Comparison of ENCODE assay signal across 29 cellular contexts in genomic region chr7:37585064-37585463, GRCh38.
"Had no signal": no experiment of that assay in that cellular context is flagged by ENCODE, and none has a peak within 500 bp of the region (broad histone marks: within the 10 kb centered on the region; RNA-seq: fewer than 3 reads in every experiment).

No MANE protein-coding gene starts in this region.

- H3K4me1 Mint-ChIP-seq: activated CD4-positive, alpha-beta T cell treated with anti-CD3 and anti-CD28 coated beads, Interleukin-2, amount 10 ng/mL, durations not matched to agents 24 days and 14 days; activated naive CD4-positive, alpha-beta T cell treated with anti-CD3 and anti-CD28 coated beads, Interleukin-2, amount 10 ng/mL, durations not matched to agents 7 days and 5 days; activated naive CD8-positive, alpha-beta T cell treated with anti-CD3 and anti-CD28 coated beads, Interleukin-2, amount 10 ng/mL, durations not matched to agents 7 days and 5 days; naive thymus-derived CD8-positive, alpha-beta T cell; stimulated activated naive B cell treated with anti-CD40 and anti-IgM and Interleukin-4, amounts not matched to agents 10 μg/mL and 1 μg/mL and 100 μg/mL, for 72 hours; T-helper 17 cell had no signal

- H3K36me3 ChIP-seq: ascending aorta, cardiac muscle cell, gastrocnemius medialis, suprapubic skin, tibial nerve had no signal

- H3K9me3 Mint-ChIP-seq: activated CD4-positive, alpha-beta memory T cell treated with anti-CD3 and anti-CD28 coated beads for 36 hours; activated CD4-positive, alpha-beta T cell treated with anti-CD3 and anti-CD28 coated beads, Interleukin-2, amount 10 ng/mL, durations not matched to agents 24 days and 14 days; activated naive CD4-positive, alpha-beta T cell treated with anti-CD3 and anti-CD28 coated beads, Interleukin-2, amount 10 ng/mL, durations not matched to agents 7 days and 5 days; activated naive CD8-positive, alpha-beta T cell treated with anti-CD3 and anti-CD28 coated beads, Interleukin-2, amount 10 ng/mL, durations not matched to agents 7 days and 5 days; activated T-helper 1 cell treated with anti-CD3 and anti-CD28 coated beads, Interleukin-12 subunit alpha, Interleukin-12 subunit beta, Interleukin-2, Interleukin-4 antibody, amounts not matched to agents 30 ng/mL and 10 ng/mL and 1 ng/mL, durations not matched to agents 14 hours and 24 hours and 36 hours; stimulated activated naive B cell treated with anti-CD40 and anti-IgM and Interleukin-4, amounts not matched to agents 10 μg/mL and 1 μg/mL and 100 μg/mL, for 72 hours had no signal

- DNase-seq: activated CD4-positive, alpha-beta memory T cell treated with anti-CD3 and anti-CD28 coated beads for 36 hours; activated CD4-positive, alpha-beta T cell treated with anti-CD3 and anti-CD28 coated beads, Interleukin-2, amount 10 ng/mL, durations not matched to agents 24 days and 14 days; activated CD4-positive, CD25-positive, alpha-beta regulatory T cell treated with anti-CD3 and anti-CD28 coated beads, Interleukin-2, amount 50 U/mL, for 72 hours; activated CD8-positive, alpha-beta memory T cell treated with anti-CD3 and anti-CD28 coated beads, Interleukin-2, amount 50 U/mL, for 4 hours; activated gamma-delta T cell; activated naive CD4-positive, alpha-beta T cell treated with anti-CD3 and anti-CD28 coated beads, Interleukin-2, amount 10 ng/mL, durations not matched to agents 7 days and 5 days; activated naive CD8-positive, alpha-beta T cell treated with anti-CD3 and anti-CD28 coated beads, Interleukin-2, amount 10 ng/mL, durations not matched to agents 7 days and 5 days; activated T-cell treated with anti-CD3 and anti-CD28 coated beads, Interleukin-2, amount 50 U/mL, for 1 hour; effector memory CD8-positive, alpha-beta T cell; gastrocnemius medialis; glutamatergic neuron; hippocampal formation; left cardiac atrium; midbrain; naive thymus-derived CD8-positive, alpha-beta T cell; right cardiac atrium; stimulated activated CD4-positive, alpha-beta T cell treated with anti-CD3 and anti-CD28 coated beads, Interleukin-15, amount 100 ng/mL, for 24 hours; stimulated activated CD4-positive, alpha-beta T cell treated with anti-CD3 and anti-CD28 coated beads, Interleukin-2, amount 100 ng/mL, for 24 hours; stimulated activated naive B cell treated with anti-CD40 and anti-IgM and Interleukin-4, amounts not matched to agents 10 μg/mL and 1 μg/mL and 100 μg/mL, for 72 hours; T-helper 17 cell; T1000 had no signal

- H3K27ac ChIP-seq: ascending aorta, cardiac muscle cell, coronary artery, gastrocnemius medialis, suprapubic skin, tibial nerve had no signal

- H3K4me3 Mint-ChIP-seq: activated CD4-positive, alpha-beta memory T cell treated with anti-CD3 and anti-CD28 coated beads for 36 hours; activated CD4-positive, alpha-beta T cell treated with anti-CD3 and anti-CD28 coated beads, Interleukin-2, amount 10 ng/mL, durations not matched to agents 24 days and 14 days; activated naive CD4-positive, alpha-beta T cell treated with anti-CD3 and anti-CD28 coated beads, Interleukin-2, amount 10 ng/mL, durations not matched to agents 7 days and 5 days; activated naive CD8-positive, alpha-beta T cell treated with anti-CD3 and anti-CD28 coated beads, Interleukin-2, amount 10 ng/mL, durations not matched to agents 7 days and 5 days; activated T-helper 1 cell treated with anti-CD3 and anti-CD28 coated beads, Interleukin-12 subunit alpha, Interleukin-12 subunit beta, Interleukin-2, Interleukin-4 antibody, amounts not matched to agents 30 ng/mL and 10 ng/mL and 1 ng/mL, durations not matched to agents 14 hours and 24 hours and 36 hours; brain; effector memory CD8-positive, alpha-beta T cell; naive thymus-derived CD8-positive, alpha-beta T cell; neural crest cell; stimulated activated naive B cell treated with anti-CD40 and anti-IgM and Interleukin-4, amounts not matched to agents 10 μg/mL and 1 μg/mL and 100 μg/mL, for 72 hours; T-helper 17 cell had no signal

- H3K27ac Mint-ChIP-seq: activated CD4-positive, alpha-beta memory T cell treated with anti-CD3 and anti-CD28 coated beads for 36 hours; activated CD4-positive, alpha-beta T cell treated with anti-CD3 and anti-CD28 coated beads, Interleukin-2, amount 10 ng/mL, durations not matched to agents 24 days and 14 days; activated naive CD4-positive, alpha-beta T cell treated with anti-CD3 and anti-CD28 coated beads, Interleukin-2, amount 10 ng/mL, durations not matched to agents 7 days and 5 days; activated naive CD8-positive, alpha-beta T cell treated with anti-CD3 and anti-CD28 coated beads, Interleukin-2, amount 10 ng/mL, durations not matched to agents 7 days and 5 days; activated T-helper 1 cell treated with anti-CD3 and anti-CD28 coated beads, Interleukin-12 subunit alpha, Interleukin-12 subunit beta, Interleukin-2, Interleukin-4 antibody, amounts not matched to agents 30 ng/mL and 10 ng/mL and 1 ng/mL, durations not matched to agents 14 hours and 24 hours and 36 hours; brain; effector memory CD8-positive, alpha-beta T cell; naive thymus-derived CD8-positive, alpha-beta T cell; stimulated activated naive B cell treated with anti-CD40 and anti-IgM and Interleukin-4, amounts not matched to agents 10 μg/mL and 1 μg/mL and 100 μg/mL, for 72 hours; T-helper 17 cell had no signal

- H3K27me3 ChIP-seq: ascending aorta, cardiac muscle cell, gastrocnemius medialis, suprapubic skin, tibial nerve had no signal

- ATAC-seq: effector memory CD8-positive, alpha-beta T cell; gastrocnemius medialis; naive thymus-derived CD8-positive, alpha-beta T cell; right cardiac atrium; stimulated activated naive B cell treated with anti-CD40 and anti-IgM and Interleukin-4, amounts not matched to agents 10 μg/mL and 1 μg/mL and 100 μg/mL, for 72 hours; T-helper 17 cell had no signal

- H3K4me1 ChIP-seq: ascending aorta, gastrocnemius medialis, suprapubic skin, tibial nerve had no signal

- H3K9me3 ChIP-seq: ascending aorta, gastrocnemius medialis, suprapubic skin, tibial nerve had no signal

- H3K36me3 Mint-ChIP-seq: activated CD4-positive, alpha-beta memory T cell treated with anti-CD3 and anti-CD28 coated beads for 36 hours; activated naive CD4-positive, alpha-beta T cell treated with anti-CD3 and anti-CD28 coated beads, Interleukin-2, amount 10 ng/mL, durations not matched to agents 7 days and 5 days; activated naive CD8-positive, alpha-beta T cell treated with anti-CD3 and anti-CD28 coated beads, Interleukin-2, amount 10 ng/mL, durations not matched to agents 7 days and 5 days; brain; stimulated activated naive B cell treated with anti-CD40 and anti-IgM and Interleukin-4, amounts not matched to agents 10 μg/mL and 1 μg/mL and 100 μg/mL, for 72 hours had no signal

- H3K4me3 ChIP-seq: ascending aorta, cardiac muscle cell, coronary artery, gastrocnemius medialis, suprapubic skin, tibial nerve had no signal
